In genomic region chr15:71252036-71252898, GRCh38 we compare ENCODE assay signal across 16 cellular contexts.
DNase-seq lines count a peak whose midpoint lies in the region; ATAC-seq, FAIRE-seq and TF ChIP-seq lines count a peak whose summit lies in the region.
"Had no signal": no experiment of that assay in that cellular context is flagged by ENCODE, and none has a peak within 500 bp of the region (broad histone marks: within the 10 kb centered on the region; RNA-seq: fewer than 3 reads in every experiment).

No MANE protein-coding gene starts in this region.

- DNase-seq in A172 (ENCODE audit: low spot score) (peak; percentile 90), LoVo (ENCODE audit: low spot score) (peak; percentile 80), brain microvascular endothelial cell (peak; percentile 83), HepG2 (ENCODE audit: low spot score) (no peak), GM13977 (ENCODE audit: low spot score) (no peak)
- DNase-seq in stimulated activated naive B cell treated with anti-CD40 and anti-IgM and Interleukin-4, amounts not matched to agents 10 μg/mL and 1 μg/mL and 100 μg/mL, for 72 hours: no peak
- no peak for DNase-seq in stimulated activated CD4-positive, alpha-beta T cell treated with anti-CD3 and anti-CD28 coated beads, Interleukin-15, amount 100 ng/mL, for 24 hours
- DNase-seq: activated CD8-positive, alpha-beta memory T cell treated with anti-CD3 and anti-CD28 coated beads, Interleukin-2, amount 50 U/mL, for 4 hours; aorta; GDM1; NCI-H2081; stimulated activated CD4-positive, alpha-beta T cell treated with anti-CD3 and anti-CD28 coated beads, Interleukin-4, amount 100 ng/mL, for 4 hours had no signal

- H3K27ac ChIP-seq in brain microvascular endothelial cell (peak overlapping the region; percentile 68), HepG2 (ENCODE audit: extremely low read length, insufficient read depth, low read length) (no peak overlapping the region)

- H3K27me3 ChIP-seq in brain microvascular endothelial cell (replicated peaks) (no peaks in the 10 kb centered on the region), HepG2 (ENCODE audit: control insufficient read depth in 1 of 2, insufficient read depth in 2 of 2, low read length in 2 of 2) (no peaks in the 10 kb centered on the region; a peak in 2 of 5 replicates)

- H3K9ac ChIP-seq in HepG2 (ENCODE audit: insufficient read depth, low read depth, low read length): no peak overlapping the region

- TF ChIP-seq CTCF in brain microvascular endothelial cell (IDR thresholded peaks at IDR 0.05; ENCODE audit: low read depth, low read length, missing control alignments) (no peak), HepG2 (CRISPR knock-in tag; IDR thresholded peaks at IDR 0.05) (no peak), GM13977 (IDR thresholded peaks at IDR 0.05; ENCODE audit: extremely low read depth, insufficient read depth, missing control alignments) (no peak)

- CTCF ChIA-PET in HepG2 (lab: Yijun Ruan, JAX; ENCODE audit: low intra/inter-chr PET ratio, low total read pairs): no interaction called here

- H3K4me3 ChIP-seq in brain microvascular endothelial cell (ENCODE audit: low read depth, low read length) (no peak overlapping the region), HepG2 (replicated peaks in 1 of 3; ENCODE audit: insufficient read depth in 1 of 3, low read depth in 2 of 3, low read length in 3 of 3) (no peak overlapping the region)

- no peaks in the 10 kb centered on the region for H4K20me1 ChIP-seq in HepG2 (ENCODE audit: insufficient read depth, low read length)

- no peak for TF ChIP-seq POLR2A in HepG2 (IDR thresholded peaks at IDR 0.05; ENCODE audit: insufficient read depth in 1 of 2, low read depth in 2 of 2, low read length in 2 of 2)

- no peak overlapping the region for H3K4me3 Mint-ChIP-seq in stimulated activated naive B cell treated with anti-CD40 and anti-IgM and Interleukin-4, amounts not matched to agents 10 μg/mL and 1 μg/mL and 100 μg/mL, for 72 hours
- H3K4me3 Mint-ChIP-seq: IgD-negative memory B cell, neural crest cell had no signal

- no peak for FAIRE-seq in HepG2 (lab: Jason Lieb, UNC)

- H3K79me2 ChIP-seq in HepG2 (ENCODE audit: insufficient read depth, low read length): no peaks in the 10 kb centered on the region

- no peak overlapping the region for H2AFZ ChIP-seq in HepG2 (ENCODE audit: low read length)

- H3K36me3 ChIP-seq in brain microvascular endothelial cell (replicated peaks) (peaks cover 13% of the 10 kb centered on the region), HepG2 (replicated peaks in 1 of 2; ENCODE audit: control insufficient read depth in 1 of 2, insufficient read depth in 2 of 2, low read length in 2 of 2) (no peaks in the 10 kb centered on the region)

- H3K9me3 ChIP-seq in HepG2 (ENCODE audit: low read length): no peaks in the 10 kb centered on the region

- H3K27ac Mint-ChIP-seq in stimulated activated naive B cell treated with anti-CD40 and anti-IgM and Interleukin-4, amounts not matched to agents 10 μg/mL and 1 μg/mL and 100 μg/mL, for 72 hours: no peak overlapping the region
- H3K27ac Mint-ChIP-seq: IgD-negative memory B cell had no signal

- H3K27me3 Mint-ChIP-seq in stimulated activated naive B cell treated with anti-CD40 and anti-IgM and Interleukin-4, amounts not matched to agents 10 μg/mL and 1 μg/mL and 100 μg/mL, for 72 hours: peaks cover 2 to 24% of the 10 kb centered on the region in 2 donors

- no peaks in the 10 kb centered on the region for H3K4me1 Mint-ChIP-seq in stimulated activated naive B cell treated with anti-CD40 and anti-IgM and Interleukin-4, amounts not matched to agents 10 μg/mL and 1 μg/mL and 100 μg/mL, for 72 hours
- H3K4me1 Mint-ChIP-seq: IgD-negative memory B cell, neural crest cell had no signal

- POLR2A ChIA-PET in HepG2 (lab: Yijun Ruan, JAX): no interaction called here

- H3K4me2 ChIP-seq in HepG2 (ENCODE audit: low read depth, low read length): no peak overlapping the region

- no peaks in the 10 kb centered on the region for H3K9me3 Mint-ChIP-seq in stimulated activated naive B cell treated with anti-CD40 and anti-IgM and Interleukin-4, amounts not matched to agents 10 μg/mL and 1 μg/mL and 100 μg/mL, for 72 hours
- H3K9me3 Mint-ChIP-seq: neural crest cell had no signal

- H3K4me1 ChIP-seq in HepG2 (ENCODE audit: insufficient read depth, low read length): no peaks in the 10 kb centered on the region

- intact Hi-C loops in HepG2 (cut with micrococcal nuclease; ENCODE audit: unreplicated experiment): no loop called here

- BruUV-seq in HepG2 (replicated peaks; lab: Mats Ljungman, UMichigan): no TSS peak

- no peak for TF ChIP-seq RAD21 in HepG2 (CRISPR knock-in tag; IDR thresholded peaks at IDR 0.05)

- TF ChIP-seq EP300 in HepG2 (IDR thresholded peaks at IDR 0.05; ENCODE audit: low read depth in 2 of 2, low read length in 2 of 2): no peak
- no peak for TF ChIP-seq EP300 in HepG2 (CRISPR knock-in tag; IDR thresholded peaks at IDR 0.05; ENCODE audit: borderline replicate concordance)

- in situ Hi-C loops in brain microvascular endothelial cell (cut with HindIII; ENCODE audit: low pct_ligation_motif_present, low sequenced_read_pairs): no loop called here
- in situ Hi-C loops in HepG2 (cut with HindIII; ENCODE audit: extremely low pct_ligation_motif_present, low pct_unique_long_range_greater_than_20kb): no loop called here
- in situ Hi-C loops in GM13977 (cut with MboI; ENCODE audit: low pct_unique_long_range_greater_than_20kb, low sequenced_read_pairs, unreplicated experiment): no loop called here

- no peak for ATAC-seq in HepG2
- ATAC-seq in HG02870 (IDR thresholded peaks at IDR 0.05; ENCODE audit: unreplicated experiment): no peak
- no peak for ATAC-seq in stimulated activated naive B cell treated with anti-CD40 and anti-IgM and Interleukin-4, amounts not matched to agents 10 μg/mL and 1 μg/mL and 100 μg/mL, for 72 hours (replicated peaks)
- ATAC-seq: esophagus mucosa had no signal

- 23% methylated on average over 6 of the region's 6 CpGs for WGBS in HepG2 (ENCODE audit: low lambda C conversion rate)

- H3K36me3 Mint-ChIP-seq in stimulated activated naive B cell treated with anti-CD40 and anti-IgM and Interleukin-4, amounts not matched to agents 10 μg/mL and 1 μg/mL and 100 μg/mL, for 72 hours: no peaks in the 10 kb centered on the region
- H3K36me3 Mint-ChIP-seq: IgD-negative memory B cell had no signal

TF ChIP-seq in HepG2, 621 proteins besides CTCF, POLR2A, EP300 and RAD21:
- TF ChIP-seq ZNF446 (CRISPR knock-in tag; IDR thresholded peaks at IDR 0.05): no peak
- TF ChIP-seq MZF1 (CRISPR knock-in tag; IDR thresholded peaks at IDR 0.05; ENCODE audit: borderline replicate concordance): no peak
- no peak for TF ChIP-seq MTF1 (CRISPR knock-in tag; IDR thresholded peaks at IDR 0.05)
- no peak for TF ChIP-seq ZNF124 (CRISPR knock-in tag; IDR thresholded peaks at IDR 0.05)
- TF ChIP-seq PRDM10 (CRISPR knock-in tag; IDR thresholded peaks at IDR 0.05; ENCODE audit: low read depth): peak; percentile 86
- TF ChIP-seq NFIC (IDR thresholded peaks at IDR 0.05; ENCODE audit: low read length): no peak
- no peak for TF ChIP-seq MIER3 (CRISPR knock-in tag; IDR thresholded peaks at IDR 0.05; ENCODE audit: borderline replicate concordance)
- TF ChIP-seq MYC (CRISPR knock-in tag; IDR thresholded peaks at IDR 0.05; ENCODE audit: borderline replicate concordance): no peak
- TF ChIP-seq TRIM24 (CRISPR knock-in tag; IDR thresholded peaks at IDR 0.05): no peak
- no peak for TF ChIP-seq MED1 (CRISPR knock-in tag; IDR thresholded peaks at IDR 0.05)
- peak; percentile 43; the same call in 1 of the 2 replicates for TF ChIP-seq CREB1 (IDR thresholded peaks at IDR 0.05)
- no peak for TF ChIP-seq CREB1 (CRISPR knock-in tag; IDR thresholded peaks at IDR 0.05)

Comparison
In these comparisons a context has a peak if more than half of its experiments do, and no peak if none do; other contexts are left out.
1. DNase-seq: peak in A172 (single experiment), LoVo (single experiment) and brain microvascular endothelial cell (single experiment); none in HepG2 (single experiment), stimulated activated naive B cell treated with anti-CD40 and anti-IgM and Interleukin-4, amounts not matched to agents 10 μg/mL and 1 μg/mL and 100 μg/mL, for 72 hours (single experiment), stimulated activated CD4-positive, alpha-beta T cell treated with anti-CD3 and anti-CD28 coated beads, Interleukin-15, amount 100 ng/mL, for 24 hours (single experiment) and GM13977 (single experiment).